In the genomic region with DNA sequence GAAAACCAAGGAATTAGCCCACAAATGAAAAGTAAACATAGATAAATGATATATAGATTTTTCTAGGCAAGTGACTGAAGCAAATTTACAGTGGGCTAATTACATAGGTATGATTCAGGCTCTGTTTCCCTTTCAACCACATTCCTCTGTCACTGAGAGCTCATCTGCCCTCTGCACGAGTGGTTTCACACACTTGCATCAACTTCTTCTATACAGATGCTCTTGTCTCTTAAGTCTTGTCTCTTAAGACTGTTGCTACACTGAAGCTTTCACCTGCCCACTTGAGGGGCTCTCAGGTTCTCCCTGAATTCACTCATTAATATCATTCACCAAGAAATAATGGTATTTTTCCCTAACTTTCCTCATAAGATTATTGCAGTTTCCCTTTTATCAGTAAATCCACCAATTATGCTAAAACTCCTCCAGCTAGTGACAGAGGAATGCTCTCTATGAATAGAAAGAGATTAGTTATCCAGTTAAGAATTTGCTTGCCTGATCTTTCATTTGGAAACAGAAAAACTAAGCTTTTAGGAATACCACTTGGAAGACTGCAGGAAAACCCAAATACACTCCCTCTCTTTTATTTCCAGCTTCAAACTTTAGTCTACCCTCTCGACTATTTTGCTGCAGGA, we compare ENCODE assay signal across 9 cellular contexts.
DNase-seq lines count a peak whose midpoint lies in the region; ATAC-seq and TF ChIP-seq lines count a peak whose summit lies in the region.
"Had no signal": no experiment of that assay in that cellular context is flagged by ENCODE, and none has a peak within 500 bp of the region (broad histone marks: within the 10 kb centered on the region; RNA-seq: fewer than 3 reads in every experiment).

No MANE protein-coding gene starts in this region.

- intact Hi-C loops in body of pancreas (cut with DNase I) = no loop called here

- ATAC-seq in GM18511 (IDR thresholded peaks at IDR 0.05; ENCODE audit: unreplicated experiment) = peak; percentile 73
- ATAC-seq in GM21515 (IDR thresholded peaks at IDR 0.05; ENCODE audit: unreplicated experiment) = peak; percentile 85
- ATAC-seq in HG03439 (IDR thresholded peaks at IDR 0.05; ENCODE audit: unreplicated experiment) = peak; percentile 94
- ATAC-seq in body of pancreas = no peak

- H3K4me1 ChIP-seq in body of pancreas = peaks cover 6% of the 10 kb centered on the region

- TF ChIP-seq CTCF in fibroblast of the aortic adventitia (IDR thresholded peaks at IDR 0.05; ENCODE audit: insufficient read depth, low read length) = no peak
- TF ChIP-seq CTCF in body of pancreas (IDR thresholded peaks at IDR 0.05) = no peak

- H3K36me3 ChIP-seq in body of pancreas (replicated peaks in 1 of 2; ENCODE audit: insufficient read depth in 1 of 2, low read depth in 2 of 2) = no peaks in the 10 kb centered on the region

- H3K9me3 ChIP-seq in body of pancreas = peaks cover 0 to 6% (median 0%) of the 10 kb centered on the region in 3 donors

- H3K4me3 ChIP-seq in fibroblast of the aortic adventitia (ENCODE audit: low read depth, low read length) (no peak overlapping the region), body of pancreas (no peak overlapping the region)

- DNase-seq in fibroblast of the aortic adventitia (ENCODE audit: low read depth) (peak; percentile 51), Kasumi-1 (lab: John Stamatoyannopoulos, UW) (no peak), NCI-H187 (lab: John Stamatoyannopoulos, UW) (no peak), NCI-H510A treated with DMSO at 0.1 percent for 48 hours (lab: John Stamatoyannopoulos, UW) (no peak), body of pancreas (no peak)
- DNase-seq: SHP77 had no signal

- no peaks in the 10 kb centered on the region for H3K27me3 ChIP-seq in body of pancreas

- no peak for TF ChIP-seq POLR2A in body of pancreas (IDR thresholded peaks at IDR 0.05)

- no peak overlapping the region for H3K27ac ChIP-seq in body of pancreas

- WGBS in body of pancreas, 2 donors = 57 to 59% methylated on average over 2 of the region's 2 CpGs
